10 cellular contexts compared by ENCODE assay signal in the genomic region with DNA sequence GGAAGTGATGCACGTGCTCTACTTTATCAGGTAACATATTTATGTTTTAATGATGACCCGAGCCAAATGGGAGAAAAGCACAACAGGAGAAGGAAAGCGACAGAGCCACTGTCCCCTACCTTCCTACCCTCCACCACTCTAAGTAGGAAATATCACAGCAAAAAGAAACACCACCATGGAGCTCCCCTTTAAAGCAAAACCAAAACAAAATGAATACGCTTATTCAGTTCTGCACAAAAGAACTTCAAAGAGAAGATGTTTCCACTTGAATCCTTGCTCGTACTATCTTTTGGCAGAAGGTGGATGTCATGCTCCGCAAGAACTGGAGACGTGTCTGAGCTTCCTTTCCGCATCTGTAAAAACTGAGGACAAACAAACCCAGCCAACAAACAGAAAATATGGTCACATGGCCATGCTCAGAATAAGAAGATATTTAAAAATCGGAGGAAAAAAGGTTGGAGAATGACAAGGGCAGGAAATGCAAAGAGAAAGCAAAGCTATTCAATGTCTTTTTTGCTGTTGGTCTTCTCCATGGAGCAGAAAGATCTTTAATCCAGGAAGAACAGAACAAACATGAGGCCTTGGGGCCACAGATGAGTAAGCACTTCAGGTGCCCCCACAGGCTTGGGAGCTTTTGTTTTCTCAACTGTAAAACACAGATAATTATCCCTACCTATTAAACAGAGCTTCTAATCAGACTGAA. TPM values are rescaled to one million over a fixed set of nuclear protein-coding genes. Genes with fewer than 3 reads are reported as not detected.
DNase-seq lines count a peak whose midpoint lies in the region; ATAC-seq and TF ChIP-seq lines count a peak whose summit lies in the region.
"Had no signal": no experiment of that assay in that cellular context is flagged by ENCODE, and none has a peak within 500 bp of the region (broad histone marks: within the 10 kb centered on the region; RNA-seq: fewer than 3 reads in every experiment).

No MANE protein-coding gene starts in this region.

- H3K27me3 Mint-ChIP-seq in natural killer cell treated with Interleukin-12 subunit alpha and Interleukin-12 subunit beta and Interleukin-15 and Interleukin-18, amount 100 ng/mL, for 72 hours: no peaks in the 10 kb centered on the region
- no peaks in the 10 kb centered on the region for H3K27me3 Mint-ChIP-seq in natural killer cell (ENCODE audit: low read depth in 2 of 2)
- no peaks in the 10 kb centered on the region for H3K27me3 Mint-ChIP-seq in activated T-helper 17 cell treated with anti-CD3 and anti-CD28 coated beads, Interleukin-2, amount 50 U/mL, for 72 hours

- H3K23ac ChIP-seq in mesenchymal stem cell (ENCODE audit: low read length in 2 of 2): no peak overlapping the region

- no peak overlapping the region for H3K14ac ChIP-seq in mesenchymal stem cell (ENCODE audit: low read length in 2 of 2)

- H3K4me3 ChIP-seq in mesenchymal stem cell (ENCODE audit: insufficient read depth in 1 of 2, low read depth in 1 of 2, low read length in 2 of 2): no peak overlapping the region

- peaks cover 0 to 8% of the 10 kb centered on the region in 2 experiments for H3K36me3 ChIP-seq in mesenchymal stem cell (ENCODE audit: control insufficient read depth in 1 of 2, insufficient read depth in 2 of 2, low read depth in 1 of 2, low read length in 2 of 2)

- peaks cover 9% of the 10 kb centered on the region for H3K36me3 Mint-ChIP-seq in natural killer cell treated with Interleukin-12 subunit alpha and Interleukin-12 subunit beta and Interleukin-15 and Interleukin-18, amount 100 ng/mL, for 72 hours
- H3K36me3 Mint-ChIP-seq in natural killer cell: no peaks in the 10 kb centered on the region
- H3K36me3 Mint-ChIP-seq in activated T-helper 17 cell treated with anti-CD3 and anti-CD28 coated beads, Interleukin-2, amount 50 U/mL, for 72 hours (ENCODE audit: low read depth): peaks cover 77% of the 10 kb centered on the region

- no peaks in the 10 kb centered on the region for H3K9me3 Mint-ChIP-seq in natural killer cell treated with Interleukin-12 subunit alpha and Interleukin-12 subunit beta and Interleukin-15 and Interleukin-18, amount 100 ng/mL, for 72 hours
- no peaks in the 10 kb centered on the region for H3K9me3 Mint-ChIP-seq in natural killer cell
- no peaks in the 10 kb centered on the region for H3K9me3 Mint-ChIP-seq in activated T-helper 17 cell treated with anti-CD3 and anti-CD28 coated beads, Interleukin-2, amount 50 U/mL, for 72 hours

- H3K27ac Mint-ChIP-seq in natural killer cell treated with Interleukin-12 subunit alpha and Interleukin-12 subunit beta and Interleukin-15 and Interleukin-18, amount 100 ng/mL, for 72 hours: peak overlapping the region; percentile 55 to 74
- H3K27ac Mint-ChIP-seq in natural killer cell: no peak overlapping the region
- H3K27ac Mint-ChIP-seq in activated T-helper 17 cell treated with anti-CD3 and anti-CD28 coated beads, Interleukin-2, amount 50 U/mL, for 72 hours: peak overlapping the region; percentile 35

- no peak for TF ChIP-seq CTCF in natural killer cell (IDR thresholded peaks at IDR 0.05)

- no peak overlapping the region for H3K27ac ChIP-seq in mesenchymal stem cell (ENCODE audit: low read length, poor library complexity, severe bottlenecking)

- H3K27me3 ChIP-seq in mesenchymal stem cell (ENCODE audit: control insufficient read depth in 1 of 2, insufficient read depth in 1 of 2, low read length in 2 of 2): no peaks in the 10 kb centered on the region

- intact Hi-C loops in natural killer cell (cut with micrococcal nuclease): no loop called here

- H3K4ac ChIP-seq in mesenchymal stem cell (ENCODE audit: low read depth in 1 of 2, low read length in 2 of 2): no peak overlapping the region

- DNase-seq in natural killer cell treated with Interleukin-12 subunit alpha and Interleukin-12 subunit beta and Interleukin-15 and Interleukin-18, amount 100 ng/mL, for 72 hours (ENCODE audit: low spot score): no peak
- DNase-seq in natural killer cell: no peak
- no peak for DNase-seq in NCI-H524 (lab: John Stamatoyannopoulos, UW)
- DNase-seq in mesenchymal stem cell: no peak
- no peak for DNase-seq in GOT3 (lab: John Stamatoyannopoulos, UW)
- DNase-seq: activated T-cell treated with anti-CD3 and anti-CD28 coated beads, Interleukin-2, amount 50 U/mL, for 1 hour; Right ventricle myocardium superior had no signal

- H2AFZ ChIP-seq in mesenchymal stem cell (ENCODE audit: low read depth, low read length): no peak overlapping the region

- WGBS in mesenchymal stem cell: over 99% methylated on average over 9 of the region's 9 CpGs

- H4K8ac ChIP-seq in mesenchymal stem cell (ENCODE audit: low read length): no peak overlapping the region

- no peaks in the 10 kb centered on the region for H3K9me3 ChIP-seq in mesenchymal stem cell (ENCODE audit: control insufficient read depth, low read length)

- no peak overlapping the region for H3K9ac ChIP-seq in mesenchymal stem cell (ENCODE audit: low read length)

- no peak overlapping the region for H2AK5ac ChIP-seq in mesenchymal stem cell (ENCODE audit: low read length, severe bottlenecking)

- H2BK5ac ChIP-seq in mesenchymal stem cell (ENCODE audit: low read depth, low read length, poor library complexity, severe bottlenecking): no peak overlapping the region

- no peak overlapping the region for H3K18ac ChIP-seq in mesenchymal stem cell (ENCODE audit: low read depth in 1 of 2, low read length in 2 of 2)

- H4K91ac ChIP-seq in mesenchymal stem cell (ENCODE audit: low read length): no peak overlapping the region

- no peak overlapping the region for H2BK12ac ChIP-seq in mesenchymal stem cell (ENCODE audit: low read length in 2 of 2)

- no peak for ATAC-seq in natural killer cell treated with Interleukin-12 subunit alpha and Interleukin-12 subunit beta and Interleukin-15 and Interleukin-18, amount 100 ng/mL, for 72 hours
- ATAC-seq in natural killer cell (no peak), HG02885 (IDR thresholded peaks at IDR 0.05; ENCODE audit: poor library complexity, unreplicated experiment) (peak; percentile 9), GM19463 (IDR thresholded peaks at IDR 0.05; ENCODE audit: unreplicated experiment) (no peak)
- ATAC-seq in activated T-helper 17 cell treated with anti-CD3 and anti-CD28 coated beads, Interleukin-2, amount 50 U/mL, for 72 hours (replicated peaks): peak; percentile 50

- H3K4me1 Mint-ChIP-seq in natural killer cell treated with Interleukin-12 subunit alpha and Interleukin-12 subunit beta and Interleukin-15 and Interleukin-18, amount 100 ng/mL, for 72 hours (ENCODE audit: low read depth in 2 of 2): peaks cover 15 to 19% of the 10 kb centered on the region in 2 donors
- H3K4me1 Mint-ChIP-seq in natural killer cell: peaks cover 17 to 28% of the 10 kb centered on the region in 2 donors
- H3K4me1 Mint-ChIP-seq in activated T-helper 17 cell treated with anti-CD3 and anti-CD28 coated beads, Interleukin-2, amount 50 U/mL, for 72 hours: peaks cover 17% of the 10 kb centered on the region

- H3K4me1 ChIP-seq in mesenchymal stem cell (ENCODE audit: control insufficient read depth, insufficient read depth, low read depth, low read length): peaks cover 5% of the 10 kb centered on the region

- peak overlapping the region; percentile 23 for H3K4me3 Mint-ChIP-seq in natural killer cell treated with Interleukin-12 subunit alpha and Interleukin-12 subunit beta and Interleukin-15 and Interleukin-18, amount 100 ng/mL, for 72 hours
- no peak overlapping the region for H3K4me3 Mint-ChIP-seq in natural killer cell
- peak overlapping the region; percentile 68 for H3K4me3 Mint-ChIP-seq in activated T-helper 17 cell treated with anti-CD3 and anti-CD28 coated beads, Interleukin-2, amount 50 U/mL, for 72 hours

- no peak overlapping the region for H2BK120ac ChIP-seq in mesenchymal stem cell (ENCODE audit: low read depth, low read length)

- no peak overlapping the region for H2BK15ac ChIP-seq in mesenchymal stem cell (ENCODE audit: low read depth, poor library complexity, severe bottlenecking)

- no peaks in the 10 kb centered on the region for H3K79me1 ChIP-seq in mesenchymal stem cell (replicated peaks; ENCODE audit: low read length, poor library complexity, severe bottlenecking)

- H3K4me2 ChIP-seq in mesenchymal stem cell (ENCODE audit: low read length, poor library complexity, severe bottlenecking): no peak overlapping the region

RNA-seq across cellular contexts. Expression of a gene that starts 19.5 kb away (rescaled TPM):
- 10 to 100 TPM; 14.6 to 23.9 TPM for total RNA-seq in natural killer cell treated with Interleukin-12 subunit alpha and Interleukin-12 subunit beta and Interleukin-15 and Interleukin-18, amount 100 ng/mL, for 72 hours
- total RNA-seq in natural killer cell: 10 to 100 TPM; 52.1 to 82.9 (median 75.4) TPM
- total RNA-seq in activated T-helper 17 cell treated with anti-CD3 and anti-CD28 coated beads, Interleukin-2, amount 50 U/mL, for 72 hours: 10 to 100 TPM; 20.6 to 62.0 TPM
- polyA plus RNA-seq in mesenchymal stem cell (2013, experiment 1 of 2): 1.9 TPM
- 1.6 TPM for polyA plus RNA-seq in mesenchymal stem cell (2013, experiment 2 of 2)

Comparison
In these comparisons a context has a peak if more than half of its experiments do, and no peak if none do; other contexts are left out.
1. H3K27ac Mint-ChIP-seq: peak in natural killer cell treated with Interleukin-12 subunit alpha and Interleukin-12 subunit beta and Interleukin-15 and Interleukin-18, amount 100 ng/mL, for 72 hours (2 of 2) and activated T-helper 17 cell treated with anti-CD3 and anti-CD28 coated beads, Interleukin-2, amount 50 U/mL, for 72 hours (single experiment); none in natural killer cell (0 of 2).
2. ATAC-seq: peak in HG02885 (single experiment) and activated T-helper 17 cell treated with anti-CD3 and anti-CD28 coated beads, Interleukin-2, amount 50 U/mL, for 72 hours (single experiment); none in natural killer cell treated with Interleukin-12 subunit alpha and Interleukin-12 subunit beta and Interleukin-15 and Interleukin-18, amount 100 ng/mL, for 72 hours (0 of 2), natural killer cell (0 of 3) and GM19463 (single experiment).